ENCODE assay signal across 9 cellular contexts in genomic region chr11:16902182-16902581, GRCh38.
DNase-seq lines count a peak whose midpoint lies in the region; ATAC-seq and TF ChIP-seq lines count a peak whose summit lies in the region.
"Had no signal": no experiment of that assay in that cellular context is flagged by ENCODE, and none has a peak within 500 bp of the region (broad histone marks: within the 10 kb centered on the region; RNA-seq: fewer than 3 reads in every experiment).

No MANE protein-coding gene starts in this region.

- H3K4me1 Mint-ChIP-seq in activated CD4-positive, alpha-beta memory T cell treated with anti-CD3 and anti-CD28 coated beads for 36 hours (ENCODE audit: low read depth) = peaks cover 52% of the 10 kb centered on the region
- H3K4me1 Mint-ChIP-seq in stimulated activated memory B cell treated with anti-CD40 and anti-IgM and Interleukin-4, amounts not matched to agents 10 μg/mL and 1 μg/mL and 100 μg/mL, for 72 hours = peaks cover 65% of the 10 kb centered on the region

- no peak overlapping the region for H3K27ac ChIP-seq in thyroid gland

- H3K4me1 ChIP-seq in thyroid gland = peaks cover 12 to 28% of the 10 kb centered on the region in 2 donors

- no peak for TF ChIP-seq POLR2A in thyroid gland (IDR thresholded peaks at IDR 0.05)

- H3K27me3 ChIP-seq in thyroid gland = no peaks in the 10 kb centered on the region

- POLR2A ChIA-PET in activated CD4-positive, alpha-beta memory T cell treated with anti-CD3 and anti-CD28 coated beads for 36 hours (lab: Charles Lee) = interaction anchor here (0.9 to 2.6 kb wide), 8 partner anchors 10 to 175 kb away, joined by 3 to 11 read pairs (median 5); partner anchors contain the start of genes C11orf58 and RPS13

- WGBS in thyroid gland, 2 donors = 82 to 94% methylated on average over 6 of the region's 6 CpGs

- no peak overlapping the region for H3K4me3 ChIP-seq in thyroid gland (replicated peaks in 1 of 3)

- no peaks in the 10 kb centered on the region for H3K9me3 ChIP-seq in thyroid gland

- H3K36me3 Mint-ChIP-seq in activated CD4-positive, alpha-beta memory T cell treated with anti-CD3 and anti-CD28 coated beads for 36 hours = no peaks in the 10 kb centered on the region
- H3K36me3 Mint-ChIP-seq in stimulated activated memory B cell treated with anti-CD40 and anti-IgM and Interleukin-4, amounts not matched to agents 10 μg/mL and 1 μg/mL and 100 μg/mL, for 72 hours = peaks cover 12% of the 10 kb centered on the region

- CTCF ChIA-PET in activated CD4-positive, alpha-beta memory T cell treated with anti-CD3 and anti-CD28 coated beads for 36 hours (lab: Charles Lee) = interaction anchor here (0.9 to 2.3 kb wide), 6 partner anchors 10 to 117 kb away, joined by 3 to 17 read pairs (median 5); no protein-coding TSS in a partner anchor

- ATAC-seq in HG02981 (IDR thresholded peaks at IDR 0.05; ENCODE audit: unreplicated experiment) = peak; percentile 83
- ATAC-seq in stimulated activated memory B cell treated with anti-CD40 and anti-IgM and Interleukin-4, amounts not matched to agents 10 μg/mL and 1 μg/mL and 100 μg/mL, for 72 hours = peak; percentile 92

- peak overlapping the region; percentile 10 for H3K4me3 Mint-ChIP-seq in activated CD4-positive, alpha-beta memory T cell treated with anti-CD3 and anti-CD28 coated beads for 36 hours
- H3K4me3 Mint-ChIP-seq in stimulated activated memory B cell treated with anti-CD40 and anti-IgM and Interleukin-4, amounts not matched to agents 10 μg/mL and 1 μg/mL and 100 μg/mL, for 72 hours = peak overlapping the region; percentile 58

- H3K36me3 ChIP-seq in thyroid gland = no peaks in the 10 kb centered on the region

- DNase-seq in activated T-cell treated with anti-CD3 and anti-CD28 coated beads for 24 hours (ENCODE audit: low read depth) (peak; percentile 24), activated T-cell treated with anti-CD3 and anti-CD28 coated beads for 4 hours (no peak), thyroid gland (no peak), glomerular visceral epithelial cell (ENCODE audit: extremely low spot score) (no peak), DMS53 (lab: John Stamatoyannopoulos, UW) (no peak)
- peak; percentile 62 for DNase-seq in activated CD4-positive, alpha-beta memory T cell treated with anti-CD3 and anti-CD28 coated beads for 36 hours
- DNase-seq: Kasumi-1 had no signal

- H3K27ac Mint-ChIP-seq in activated CD4-positive, alpha-beta memory T cell treated with anti-CD3 and anti-CD28 coated beads for 36 hours = peak overlapping the region; percentile 95
- H3K27ac Mint-ChIP-seq in stimulated activated memory B cell treated with anti-CD40 and anti-IgM and Interleukin-4, amounts not matched to agents 10 μg/mL and 1 μg/mL and 100 μg/mL, for 72 hours = peak overlapping the region; percentile 97

- intact Hi-C loops in activated CD4-positive, alpha-beta memory T cell treated with anti-CD3 and anti-CD28 coated beads for 36 hours (cut with micrococcal nuclease) = loop anchor here (1.0 to 2.0 kb wide), 7 partner anchors 19 to 449 kb away; partner anchors contain the start of genes NCR3LG1 and RPS13
- intact Hi-C loops in thyroid gland (cut with DNase I) = no loop called here

- H3K27me3 Mint-ChIP-seq in activated CD4-positive, alpha-beta memory T cell treated with anti-CD3 and anti-CD28 coated beads for 36 hours = no peaks in the 10 kb centered on the region
- H3K27me3 Mint-ChIP-seq in stimulated activated memory B cell treated with anti-CD40 and anti-IgM and Interleukin-4, amounts not matched to agents 10 μg/mL and 1 μg/mL and 100 μg/mL, for 72 hours = no peaks in the 10 kb centered on the region

- H3K9me3 Mint-ChIP-seq in activated CD4-positive, alpha-beta memory T cell treated with anti-CD3 and anti-CD28 coated beads for 36 hours = no peaks in the 10 kb centered on the region
- peaks cover 2% of the 10 kb centered on the region for H3K9me3 Mint-ChIP-seq in stimulated activated memory B cell treated with anti-CD40 and anti-IgM and Interleukin-4, amounts not matched to agents 10 μg/mL and 1 μg/mL and 100 μg/mL, for 72 hours

- TF ChIP-seq CTCF in thyroid gland (IDR thresholded peaks at IDR 0.05) = no peak

Comparison
In these comparisons a context has a peak if more than half of its experiments do, and no peak if none do; other contexts are left out.
1. DNase-seq: peak in activated T-cell treated with anti-CD3 and anti-CD28 coated beads for 24 hours (single experiment) and activated CD4-positive, alpha-beta memory T cell treated with anti-CD3 and anti-CD28 coated beads for 36 hours (single experiment); none in activated T-cell treated with anti-CD3 and anti-CD28 coated beads for 4 hours (single experiment), thyroid gland (0 of 2), glomerular visceral epithelial cell (single experiment) and DMS53 (single experiment).